Comparison of ENCODE assay signal across 1 cellular context in the genomic region with DNA sequence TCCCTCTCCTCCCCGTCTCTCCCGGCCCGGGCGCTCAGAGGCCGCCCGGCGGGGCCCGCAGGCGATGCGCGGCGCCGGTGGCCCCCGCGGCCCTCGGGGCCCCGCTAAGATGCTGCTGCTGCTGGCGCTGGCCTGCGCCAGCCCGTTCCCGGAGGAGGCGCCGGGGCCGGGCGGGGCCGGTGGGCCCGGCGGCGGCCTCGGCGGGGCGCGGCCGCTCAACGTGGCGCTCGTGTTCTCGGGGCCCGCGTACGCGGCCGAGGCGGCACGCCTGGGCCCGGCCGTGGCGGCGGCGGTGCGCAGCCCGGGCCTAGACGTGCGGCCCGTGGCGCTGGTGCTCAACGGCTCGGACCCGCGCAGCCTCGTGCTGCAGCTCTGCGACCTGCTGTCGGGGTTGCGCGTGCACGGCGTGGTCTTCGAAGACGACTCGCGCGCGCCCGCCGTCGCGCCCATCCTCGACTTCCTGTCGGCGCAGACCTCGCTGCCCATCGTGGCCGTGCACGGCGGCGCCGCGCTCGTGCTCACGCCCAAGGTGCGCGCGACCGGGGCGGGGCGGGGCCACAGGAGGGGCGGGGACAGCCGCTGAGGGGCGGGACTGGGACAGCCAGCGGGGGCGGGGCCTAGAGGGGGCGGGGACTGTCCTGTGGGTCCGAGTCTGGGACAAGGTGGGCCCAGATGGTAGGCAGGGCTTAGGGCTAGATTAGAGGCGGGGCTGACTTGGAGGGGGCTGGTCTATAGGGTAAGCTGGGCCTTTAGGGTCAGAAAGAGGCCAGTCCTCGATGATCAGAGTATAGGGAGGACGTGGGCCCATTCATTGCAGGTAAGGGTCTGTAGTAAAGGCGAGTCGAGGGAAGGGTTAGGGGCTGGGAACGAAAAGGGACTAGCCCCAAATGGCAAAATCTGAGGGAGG.
A peak's percentile ranks its signal among the peaks of the same experiment; 100 is the strongest.
TF ChIP-seq lines count a peak whose summit lies in the region.

No MANE protein-coding gene starts in this region.

TF ChIP-seq in K562, 482 proteins besides CTCF, POLR2A, EP300 and RAD21 (continues in another document):
- peak; percentile 74 for TF ChIP-seq TAF7 (tag; IDR thresholded peaks at IDR 0.05)
- peak; percentile 80; the same call in 1 of the 2 replicates for TF ChIP-seq CREB3L1 (IDR thresholded peaks at IDR 0.05; ENCODE audit: borderline replicate concordance, low read depth)
- TF ChIP-seq MAFG (tag; conservative IDR thresholded peaks at IDR 0.05) = no peak
- no peak for TF ChIP-seq NR2C1 (IDR thresholded peaks at IDR 0.05)
- no peak for TF ChIP-seq NR2C1 (tag; IDR thresholded peaks at IDR 0.05)
- TF ChIP-seq HMGN3 (IDR thresholded peaks at IDR 0.05; ENCODE audit: borderline replicate concordance, extremely low read depth, insufficient read length, low read depth, low read length) = peak; percentile 40
- TF ChIP-seq, protein P1, sequence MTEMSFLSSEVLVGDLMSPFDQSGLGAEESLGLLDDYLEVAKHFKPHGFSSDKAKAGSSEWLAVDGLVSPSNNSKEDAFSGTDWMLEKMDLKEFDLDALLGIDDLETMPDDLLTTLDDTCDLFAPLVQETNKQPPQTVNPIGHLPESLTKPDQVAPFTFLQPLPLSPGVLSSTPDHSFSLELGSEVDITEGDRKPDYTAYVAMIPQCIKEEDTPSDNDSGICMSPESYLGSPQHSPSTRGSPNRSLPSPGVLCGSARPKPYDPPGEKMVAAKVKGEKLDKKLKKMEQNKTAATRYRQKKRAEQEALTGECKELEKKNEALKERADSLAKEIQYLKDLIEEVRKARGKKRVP (CRISPR knock-in tag; IDR thresholded peaks at IDR 0.05) = no peak
- TF ChIP-seq ZBTB26 (CRISPR knock-in tag; IDR thresholded peaks at IDR 0.05) = peak; percentile 85; the same call in 1 of the 2 replicates
- peak in 1 of 2 experiments; percentile 97; a peak in 2 of 4 replicates for TF ChIP-seq ZNF639 (CRISPR knock-in tag; conservative IDR thresholded peaks at IDR 0.05 in 1 of 2, IDR thresholded peaks at IDR 0.05 in 1 of 2)
- TF ChIP-seq NR4A1 (CRISPR knock-in tag; IDR thresholded peaks at IDR 0.05) = no peak
- TF ChIP-seq NR4A1 (tag; IDR thresholded peaks at IDR 0.05) = 0 out of 2 replicates have a peak, but pooled peaks have one; percentile 34
- peak; percentile 70; the same call in 1 of the 2 replicates for TF ChIP-seq SIN3B (IDR thresholded peaks at IDR 0.05; ENCODE audit: low read depth)
- TF ChIP-seq, protein P2, sequence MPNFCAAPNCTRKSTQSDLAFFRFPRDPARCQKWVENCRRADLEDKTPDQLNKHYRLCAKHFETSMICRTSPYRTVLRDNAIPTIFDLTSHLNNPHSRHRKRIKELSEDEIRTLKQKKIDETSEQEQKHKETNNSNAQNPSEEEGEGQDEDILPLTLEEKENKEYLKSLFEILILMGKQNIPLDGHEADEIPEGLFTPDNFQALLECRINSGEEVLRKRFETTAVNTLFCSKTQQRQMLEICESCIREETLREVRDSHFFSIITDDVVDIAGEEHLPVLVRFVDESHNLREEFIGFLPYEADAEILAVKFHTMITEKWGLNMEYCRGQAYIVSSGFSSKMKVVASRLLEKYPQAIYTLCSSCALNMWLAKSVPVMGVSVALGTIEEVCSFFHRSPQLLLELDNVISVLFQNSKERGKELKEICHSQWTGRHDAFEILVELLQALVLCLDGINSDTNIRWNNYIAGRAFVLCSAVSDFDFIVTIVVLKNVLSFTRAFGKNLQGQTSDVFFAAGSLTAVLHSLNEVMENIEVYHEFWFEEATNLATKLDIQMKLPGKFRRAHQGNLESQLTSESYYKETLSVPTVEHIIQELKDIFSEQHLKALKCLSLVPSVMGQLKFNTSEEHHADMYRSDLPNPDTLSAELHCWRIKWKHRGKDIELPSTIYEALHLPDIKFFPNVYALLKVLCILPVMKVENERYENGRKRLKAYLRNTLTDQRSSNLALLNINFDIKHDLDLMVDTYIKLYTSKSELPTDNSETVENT (CRISPR knock-in tag; IDR thresholded peaks at IDR 0.05) = peak; percentile 80
- TF ChIP-seq GMEB1 (CRISPR knock-in tag; IDR thresholded peaks at IDR 0.05) = peak; percentile 91
- TF ChIP-seq SETDB1 (IDR thresholded peaks at IDR 0.05; ENCODE audit: low read length) = no peak
- TF ChIP-seq, protein P3, sequence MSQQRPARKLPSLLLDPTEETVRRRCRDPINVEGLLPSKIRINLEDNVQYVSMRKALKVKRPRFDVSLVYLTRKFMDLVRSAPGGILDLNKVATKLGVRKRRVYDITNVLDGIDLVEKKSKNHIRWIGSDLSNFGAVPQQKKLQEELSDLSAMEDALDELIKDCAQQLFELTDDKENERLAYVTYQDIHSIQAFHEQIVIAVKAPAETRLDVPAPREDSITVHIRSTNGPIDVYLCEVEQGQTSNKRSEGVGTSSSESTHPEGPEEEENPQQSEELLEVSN (IDR thresholded peaks at IDR 0.05; ENCODE audit: borderline replicate concordance in 1 of 2, extremely low read depth in 1 of 2, insufficient read depth in 1 of 2, insufficient read length in 1 of 2, low read depth in 1 of 2, low read length in 1 of 2, poor library complexity in 1 of 2, severe bottlenecking in 1 of 2) = peak; percentile 94 to 95
- TF ChIP-seq THRAP3 (IDR thresholded peaks at IDR 0.05; ENCODE audit: borderline replicate concordance) = no peak
- TF ChIP-seq ZNF197 (CRISPR knock-in tag; IDR thresholded peaks at IDR 0.05; ENCODE audit: low read depth) = peak; percentile 96
- peak; percentile 49; the same call in 1 of the 2 replicates for TF ChIP-seq HCFC1 (IDR thresholded peaks at IDR 0.05; ENCODE audit: low read depth, low read length)
- no peak for TF ChIP-seq GATAD2A (IDR thresholded peaks at IDR 0.05)
- TF ChIP-seq ADNP (tag; IDR thresholded peaks at IDR 0.05) = no peak
- TF ChIP-seq FOXJ2 (tag; IDR thresholded peaks at IDR 0.05) = peak; percentile 62; the same call in 1 of the 2 replicates
- TF ChIP-seq FOSL1 (tag; conservative IDR thresholded peaks at IDR 0.05) = 0 out of 2 replicates have a peak, but pooled peaks have one; percentile 25
- no peak for TF ChIP-seq ZNF384 (IDR thresholded peaks at IDR 0.05; ENCODE audit: low read depth, low read length)
- TF ChIP-seq ERF (CRISPR knock-in tag; IDR thresholded peaks at IDR 0.05) = peak; percentile 97
- 0 out of 2 replicates have a peak, but pooled peaks have one; percentile 48 for TF ChIP-seq EP400 (IDR thresholded peaks at IDR 0.05)
- TF ChIP-seq, protein P4, sequence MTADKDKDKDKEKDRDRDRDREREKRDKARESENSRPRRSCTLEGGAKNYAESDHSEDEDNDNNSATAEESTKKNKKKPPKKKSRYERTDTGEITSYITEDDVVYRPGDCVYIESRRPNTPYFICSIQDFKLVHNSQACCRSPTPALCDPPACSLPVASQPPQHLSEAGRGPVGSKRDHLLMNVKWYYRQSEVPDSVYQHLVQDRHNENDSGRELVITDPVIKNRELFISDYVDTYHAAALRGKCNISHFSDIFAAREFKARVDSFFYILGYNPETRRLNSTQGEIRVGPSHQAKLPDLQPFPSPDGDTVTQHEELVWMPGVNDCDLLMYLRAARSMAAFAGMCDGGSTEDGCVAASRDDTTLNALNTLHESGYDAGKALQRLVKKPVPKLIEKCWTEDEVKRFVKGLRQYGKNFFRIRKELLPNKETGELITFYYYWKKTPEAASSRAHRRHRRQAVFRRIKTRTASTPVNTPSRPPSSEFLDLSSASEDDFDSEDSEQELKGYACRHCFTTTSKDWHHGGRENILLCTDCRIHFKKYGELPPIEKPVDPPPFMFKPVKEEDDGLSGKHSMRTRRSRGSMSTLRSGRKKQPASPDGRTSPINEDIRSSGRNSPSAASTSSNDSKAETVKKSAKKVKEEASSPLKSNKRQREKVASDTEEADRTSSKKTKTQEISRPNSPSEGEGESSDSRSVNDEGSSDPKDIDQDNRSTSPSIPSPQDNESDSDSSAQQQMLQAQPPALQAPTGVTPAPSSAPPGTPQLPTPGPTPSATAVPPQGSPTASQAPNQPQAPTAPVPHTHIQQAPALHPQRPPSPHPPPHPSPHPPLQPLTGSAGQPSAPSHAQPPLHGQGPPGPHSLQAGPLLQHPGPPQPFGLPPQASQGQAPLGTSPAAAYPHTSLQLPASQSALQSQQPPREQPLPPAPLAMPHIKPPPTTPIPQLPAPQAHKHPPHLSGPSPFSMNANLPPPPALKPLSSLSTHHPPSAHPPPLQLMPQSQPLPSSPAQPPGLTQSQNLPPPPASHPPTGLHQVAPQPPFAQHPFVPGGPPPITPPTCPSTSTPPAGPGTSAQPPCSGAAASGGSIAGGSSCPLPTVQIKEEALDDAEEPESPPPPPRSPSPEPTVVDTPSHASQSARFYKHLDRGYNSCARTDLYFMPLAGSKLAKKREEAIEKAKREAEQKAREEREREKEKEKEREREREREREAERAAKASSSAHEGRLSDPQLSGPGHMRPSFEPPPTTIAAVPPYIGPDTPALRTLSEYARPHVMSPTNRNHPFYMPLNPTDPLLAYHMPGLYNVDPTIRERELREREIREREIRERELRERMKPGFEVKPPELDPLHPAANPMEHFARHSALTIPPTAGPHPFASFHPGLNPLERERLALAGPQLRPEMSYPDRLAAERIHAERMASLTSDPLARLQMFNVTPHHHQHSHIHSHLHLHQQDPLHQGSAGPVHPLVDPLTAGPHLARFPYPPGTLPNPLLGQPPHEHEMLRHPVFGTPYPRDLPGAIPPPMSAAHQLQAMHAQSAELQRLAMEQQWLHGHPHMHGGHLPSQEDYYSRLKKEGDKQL (CRISPR knock-in tag; IDR thresholded peaks at IDR 0.05; ENCODE audit: borderline replicate concordance) = 0 out of 2 replicates have a peak, but pooled peaks have one; percentile 65
- TF ChIP-seq KAT8 (IDR thresholded peaks at IDR 0.05; ENCODE audit: low read depth) = no peak
- no peak for TF ChIP-seq PPARD (CRISPR knock-in tag; IDR thresholded peaks at IDR 0.05)
- TF ChIP-seq, protein P5, sequence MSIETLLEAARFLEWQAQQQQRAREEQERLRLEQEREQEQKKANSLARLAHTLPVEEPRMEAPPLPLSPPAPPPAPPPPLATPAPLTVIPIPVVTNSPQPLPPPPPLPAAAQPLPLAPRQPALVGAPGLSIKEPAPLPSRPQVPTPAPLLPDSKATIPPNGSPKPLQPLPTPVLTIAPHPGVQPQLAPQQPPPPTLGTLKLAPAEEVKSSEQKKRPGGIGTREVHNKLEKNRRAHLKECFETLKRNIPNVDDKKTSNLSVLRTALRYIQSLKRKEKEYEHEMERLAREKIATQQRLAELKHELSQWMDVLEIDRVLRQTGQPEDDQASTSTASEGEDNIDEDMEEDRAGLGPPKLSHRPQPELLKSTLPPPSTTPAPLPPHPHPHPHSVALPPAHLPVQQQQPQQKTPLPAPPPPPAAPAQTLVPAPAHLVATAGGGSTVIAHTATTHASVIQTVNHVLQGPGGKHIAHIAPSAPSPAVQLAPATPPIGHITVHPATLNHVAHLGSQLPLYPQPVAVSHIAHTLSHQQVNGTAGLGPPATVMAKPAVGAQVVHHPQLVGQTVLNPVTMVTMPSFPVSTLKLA (conservative IDR thresholded peaks at IDR 0.05) = peak in 1 of 2 experiments; percentile 53; a peak in 2 of 4 replicates
- 0 out of 2 replicates have a peak, but pooled peaks have one; percentile 55 for TF ChIP-seq ZC3H8 (IDR thresholded peaks at IDR 0.05)
- 0 out of 2 replicates have a peak, but pooled peaks have one; percentile 3 for TF ChIP-seq CEBPG (CRISPR knock-in tag; IDR thresholded peaks at IDR 0.05)
- TF ChIP-seq CEBPG (tag; conservative IDR thresholded peaks at IDR 0.05 in 1 of 2, IDR thresholded peaks at IDR 0.05 in 1 of 2) = no peak
- peak; percentile 88 for TF ChIP-seq ZFX (CRISPR knock-in tag; IDR thresholded peaks at IDR 0.05)
- no peak for TF ChIP-seq GATA2 (CRISPR knock-in tag; IDR thresholded peaks at IDR 0.05)
- TF ChIP-seq NFE2L1 (tag; IDR thresholded peaks at IDR 0.05; ENCODE audit: borderline replicate concordance, low read depth) = no peak
